Comparison of ENCODE assay signal across 18 cellular contexts in the genomic region with DNA sequence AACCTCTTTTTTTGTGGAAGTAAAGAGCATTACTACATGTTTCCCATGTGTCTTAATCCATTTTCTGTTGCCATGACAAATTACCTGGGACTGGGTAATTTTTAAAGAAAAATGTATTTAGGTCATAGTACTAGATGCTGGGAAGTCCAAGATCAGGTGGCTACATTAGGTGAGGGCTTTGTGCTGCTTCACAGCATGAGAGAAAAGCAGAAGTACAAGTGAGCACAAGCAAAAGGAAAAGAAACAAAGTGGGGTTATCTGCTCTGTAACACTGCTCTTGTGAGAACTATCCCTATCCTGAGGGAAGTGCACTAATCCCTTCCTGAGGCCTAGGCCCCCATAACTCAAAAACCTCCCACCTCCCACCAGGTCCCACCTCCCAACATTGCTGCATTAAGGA.
DNase-seq lines count a peak whose midpoint lies in the region; ATAC-seq and TF ChIP-seq lines count a peak whose summit lies in the region.
"Had no signal": no experiment of that assay in that cellular context is flagged by ENCODE, and none has a peak within 500 bp of the region (broad histone marks: within the 10 kb centered on the region; RNA-seq: fewer than 3 reads in every experiment).

No MANE protein-coding gene starts in this region.

- H3K27ac Mint-ChIP-seq in activated T-cell treated with anti-CD3 and anti-CD28 coated beads, Interleukin-2, amount 50 U/mL, for 24 hours = peak overlapping the region; percentile 89
- H3K27ac Mint-ChIP-seq in activated T-helper 17 cell treated with anti-CD3 and anti-CD28 coated beads, Interleukin-2, amount 50 U/mL, for 72 hours = peak overlapping the region; percentile 94
- H3K27ac Mint-ChIP-seq in stimulated activated naive B cell treated with anti-CD40 and anti-IgM and Interleukin-4, amounts not matched to agents 10 μg/mL and 1 μg/mL and 100 μg/mL, for 72 hours = no peak overlapping the region
- H3K27ac Mint-ChIP-seq in endothelial cell (ENCODE audit: unreplicated experiment) = no peak overlapping the region

- TF ChIP-seq CTCF in endothelial cell (IDR thresholded peaks at IDR 0.05; ENCODE audit: unreplicated experiment) = no peak

- peaks cover 31% of the 10 kb centered on the region for H3K36me3 Mint-ChIP-seq in activated T-cell treated with anti-CD3 and anti-CD28 coated beads, Interleukin-2, amount 50 U/mL, for 24 hours (ENCODE audit: low read depth)
- H3K36me3 Mint-ChIP-seq in activated T-helper 17 cell treated with anti-CD3 and anti-CD28 coated beads, Interleukin-2, amount 50 U/mL, for 72 hours (ENCODE audit: low read depth) = peaks cover 4% of the 10 kb centered on the region
- peaks cover 0 to 3% of the 10 kb centered on the region in 2 donors for H3K36me3 Mint-ChIP-seq in stimulated activated naive B cell treated with anti-CD40 and anti-IgM and Interleukin-4, amounts not matched to agents 10 μg/mL and 1 μg/mL and 100 μg/mL, for 72 hours
- H3K36me3 Mint-ChIP-seq in endothelial cell (ENCODE audit: low read depth, unreplicated experiment) = no peaks in the 10 kb centered on the region

- H3K4me1 Mint-ChIP-seq in activated T-cell treated with anti-CD3 and anti-CD28 coated beads, Interleukin-2, amount 50 U/mL, for 24 hours (ENCODE audit: low read depth) = peaks cover 80% of the 10 kb centered on the region
- peaks cover 62% of the 10 kb centered on the region for H3K4me1 Mint-ChIP-seq in activated T-helper 17 cell treated with anti-CD3 and anti-CD28 coated beads, Interleukin-2, amount 50 U/mL, for 72 hours
- H3K4me1 Mint-ChIP-seq in stimulated activated naive B cell treated with anti-CD40 and anti-IgM and Interleukin-4, amounts not matched to agents 10 μg/mL and 1 μg/mL and 100 μg/mL, for 72 hours = peaks cover 34 to 47% of the 10 kb centered on the region in 2 donors
- no peaks in the 10 kb centered on the region for H3K4me1 Mint-ChIP-seq in endothelial cell (ENCODE audit: unreplicated experiment)

- no peak for DNase-seq in activated T-cell treated with anti-CD3 and anti-CD28 coated beads, Interleukin-2, amount 50 U/mL, for 24 hours
- no peak for DNase-seq in activated T-cell treated with anti-CD3 and anti-CD28 coated beads for 4 hours
- peak; percentile 65 to 68 for DNase-seq in Kasumi-1 (lab: John Stamatoyannopoulos, UW)
- no peak for DNase-seq in stimulated activated naive B cell treated with anti-CD40 and anti-IgM and Interleukin-4, amounts not matched to agents 10 μg/mL and 1 μg/mL and 100 μg/mL, for 72 hours
- DNase-seq in substantia nigra (lab: John Stamatoyannopoulos, UW) = no peak
- DNase-seq in C1 segment of cervical spinal cord (lab: John Stamatoyannopoulos, UW) = no peak
- no peak for DNase-seq in endothelial cell (ENCODE audit: low spot score)
- DNase-seq: activated CD4-positive, alpha-beta T cell treated with anti-CD3 and anti-CD28 coated beads, Interleukin-2, amount 50 U/mL, for 48 hours; central memory CD4-positive, alpha-beta T cell; DMS153; gastrocnemius medialis; H7; NCI-H446 treated with DMSO at 0.1 percent for 48 hours; occipital lobe; PC-3; SW 1271 had no signal

- H3K4me3 Mint-ChIP-seq in activated T-cell treated with anti-CD3 and anti-CD28 coated beads, Interleukin-2, amount 50 U/mL, for 24 hours = peak overlapping the region; percentile 10
- H3K4me3 Mint-ChIP-seq in activated T-helper 17 cell treated with anti-CD3 and anti-CD28 coated beads, Interleukin-2, amount 50 U/mL, for 72 hours = peak overlapping the region; percentile 81
- H3K4me3 Mint-ChIP-seq in stimulated activated naive B cell treated with anti-CD40 and anti-IgM and Interleukin-4, amounts not matched to agents 10 μg/mL and 1 μg/mL and 100 μg/mL, for 72 hours = no peak overlapping the region
- no peak overlapping the region for H3K4me3 Mint-ChIP-seq in endothelial cell (ENCODE audit: unreplicated experiment)

- H3K27ac ChIP-seq in substantia nigra (ENCODE audit: low read depth, low read length, poor library complexity, severe bottlenecking) = no peak overlapping the region
- H3K27ac ChIP-seq: gastrocnemius medialis had no signal

- peaks cover 14% of the 10 kb centered on the region for H3K9me3 Mint-ChIP-seq in activated T-cell treated with anti-CD3 and anti-CD28 coated beads, Interleukin-2, amount 50 U/mL, for 24 hours
- peaks cover 9% of the 10 kb centered on the region for H3K9me3 Mint-ChIP-seq in activated T-helper 17 cell treated with anti-CD3 and anti-CD28 coated beads, Interleukin-2, amount 50 U/mL, for 72 hours
- no peaks in the 10 kb centered on the region for H3K9me3 Mint-ChIP-seq in stimulated activated naive B cell treated with anti-CD40 and anti-IgM and Interleukin-4, amounts not matched to agents 10 μg/mL and 1 μg/mL and 100 μg/mL, for 72 hours
- H3K9me3 Mint-ChIP-seq in endothelial cell (ENCODE audit: unreplicated experiment) = no peaks in the 10 kb centered on the region

- ATAC-seq in activated T-helper 17 cell treated with anti-CD3 and anti-CD28 coated beads, Interleukin-2, amount 50 U/mL, for 72 hours (replicated peaks) = peak; percentile 16
- ATAC-seq in stimulated activated naive B cell treated with anti-CD40 and anti-IgM and Interleukin-4, amounts not matched to agents 10 μg/mL and 1 μg/mL and 100 μg/mL, for 72 hours (replicated peaks) = peak; percentile 68 to 80
- ATAC-seq: gastrocnemius medialis, K562, PC-3 had no signal

- H3K27me3 Mint-ChIP-seq in activated T-cell treated with anti-CD3 and anti-CD28 coated beads, Interleukin-2, amount 50 U/mL, for 24 hours = no peaks in the 10 kb centered on the region
- H3K27me3 Mint-ChIP-seq in activated T-helper 17 cell treated with anti-CD3 and anti-CD28 coated beads, Interleukin-2, amount 50 U/mL, for 72 hours = no peaks in the 10 kb centered on the region
- H3K27me3 Mint-ChIP-seq in stimulated activated naive B cell treated with anti-CD40 and anti-IgM and Interleukin-4, amounts not matched to agents 10 μg/mL and 1 μg/mL and 100 μg/mL, for 72 hours = no peaks in the 10 kb centered on the region
- no peaks in the 10 kb centered on the region for H3K27me3 Mint-ChIP-seq in endothelial cell (ENCODE audit: unreplicated experiment)

Comparison
In these comparisons a context has a peak if more than half of its experiments do, and no peak if none do; other contexts are left out.
1. DNase-seq: peak in Kasumi-1 (2 of 2); none in activated T-cell treated with anti-CD3 and anti-CD28 coated beads, Interleukin-2, amount 50 U/mL, for 24 hours (single experiment), activated T-cell treated with anti-CD3 and anti-CD28 coated beads for 4 hours (single experiment), stimulated activated naive B cell treated with anti-CD40 and anti-IgM and Interleukin-4, amounts not matched to agents 10 μg/mL and 1 μg/mL and 100 μg/mL, for 72 hours (single experiment), substantia nigra (0 of 49), C1 segment of cervical spinal cord (0 of 14) and endothelial cell (single experiment).
2. H3K27ac Mint-ChIP-seq: peak in activated T-cell treated with anti-CD3 and anti-CD28 coated beads, Interleukin-2, amount 50 U/mL, for 24 hours (single experiment) and activated T-helper 17 cell treated with anti-CD3 and anti-CD28 coated beads, Interleukin-2, amount 50 U/mL, for 72 hours (single experiment); none in stimulated activated naive B cell treated with anti-CD40 and anti-IgM and Interleukin-4, amounts not matched to agents 10 μg/mL and 1 μg/mL and 100 μg/mL, for 72 hours (single experiment) and endothelial cell (single experiment).
3. H3K4me3 Mint-ChIP-seq: peak in activated T-cell treated with anti-CD3 and anti-CD28 coated beads, Interleukin-2, amount 50 U/mL, for 24 hours (single experiment) and activated T-helper 17 cell treated with anti-CD3 and anti-CD28 coated beads, Interleukin-2, amount 50 U/mL, for 72 hours (single experiment); none in stimulated activated naive B cell treated with anti-CD40 and anti-IgM and Interleukin-4, amounts not matched to agents 10 μg/mL and 1 μg/mL and 100 μg/mL, for 72 hours (0 of 2) and endothelial cell (single experiment).